In the genomic region with DNA sequence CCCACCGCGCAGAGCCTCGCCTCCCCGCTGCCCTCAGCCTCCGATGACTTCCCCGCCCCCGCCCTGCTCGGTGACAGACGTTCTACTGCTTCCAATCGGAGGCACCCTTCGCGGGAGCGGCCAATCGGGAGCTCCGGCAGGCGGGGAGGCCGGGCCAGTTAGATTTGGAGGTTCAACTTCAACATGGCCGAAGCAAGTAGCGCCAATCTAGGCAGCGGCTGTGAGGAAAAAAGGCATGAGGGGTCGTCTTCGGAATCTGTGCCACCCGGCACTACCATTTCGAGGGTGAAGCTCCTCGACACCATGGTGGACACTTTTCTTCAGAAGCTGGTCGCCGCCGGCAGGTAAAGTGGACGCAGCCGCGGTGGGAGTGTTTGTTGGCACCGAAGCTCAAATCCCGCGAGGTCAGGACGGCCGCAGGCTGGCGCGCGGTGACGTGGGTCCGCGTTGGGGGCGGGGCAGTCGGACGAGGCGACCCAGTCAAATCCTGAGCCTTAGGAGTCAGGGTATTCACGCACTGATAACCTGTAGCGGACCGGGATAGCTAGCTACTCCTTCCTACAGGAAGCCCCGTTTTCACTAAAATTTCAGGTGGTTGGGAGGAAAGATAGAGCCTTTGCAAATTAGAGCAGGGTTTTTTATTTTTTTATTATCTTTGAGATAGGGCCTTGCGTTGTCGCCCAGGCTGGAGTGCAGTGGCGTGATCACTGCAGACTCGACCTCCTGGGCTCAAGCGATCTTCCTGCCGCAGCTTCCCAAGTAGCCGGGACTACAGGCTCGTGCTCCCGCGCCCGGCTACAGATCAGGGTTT, we compare ENCODE assay signal across 8 cellular contexts. TPM values are rescaled to one million over a fixed set of nuclear protein-coding genes. Genes with fewer than 3 reads are reported as not detected.
DNase-seq lines count a peak whose midpoint lies in the region; ATAC-seq lines count a peak whose summit lies in the region.

A gene with protein sequence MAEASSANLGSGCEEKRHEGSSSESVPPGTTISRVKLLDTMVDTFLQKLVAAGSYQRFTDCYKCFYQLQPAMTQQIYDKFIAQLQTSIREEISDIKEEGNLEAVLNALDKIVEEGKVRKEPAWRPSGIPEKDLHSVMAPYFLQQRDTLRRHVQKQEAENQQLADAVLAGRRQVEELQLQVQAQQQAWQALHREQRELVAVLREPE (plus strand): TSS at position 175 of the 811 bp plus-strand sequence. CDS start 9 bp downstream, at position 184.

- peaks cover 14 to 23% (median 15%) of the 10 kb centered on the region in 3 donors for H3K4me1 Mint-ChIP-seq in IgD-negative memory B cell

- DNase-seq in DMS 273 (lab: John Stamatoyannopoulos, UW; ENCODE audit: unreplicated experiment) = peak; percentile 99
- peak; percentile 98 for DNase-seq in OCI-M1 (lab: John Stamatoyannopoulos, UW)
- DNase-seq in activated T-cell treated with anti-CD3 and anti-CD28 coated beads for 24 hours (ENCODE audit: low read depth) = peak; percentile 93
- peak; percentile 100 for DNase-seq in epidermal melanocyte (ENCODE audit: insufficient read length, low spot score)
- peak; percentile 96 for DNase-seq in middle frontal gyrus (ENCODE audit: extremely low spot score, low spot score)
- DNase-seq in stimulated activated CD8-positive, alpha-beta memory T cell treated with anti-CD3 and anti-CD28 coated beads, Interleukin-2, amount 100 ng/mL, for 1 hour (ENCODE audit: low read depth in 2 of 2) = peak; percentile 88 to 91

- H3K9me3 Mint-ChIP-seq in IgD-negative memory B cell = no peaks in the 10 kb centered on the region

- H3K36me3 Mint-ChIP-seq in IgD-negative memory B cell = peaks cover 5% of the 10 kb centered on the region

- peak within 1 kb of the TSS; percentile 94 to 99 (median 99) for H3K4me3 Mint-ChIP-seq in IgD-negative memory B cell

- no peaks in the 10 kb centered on the region for H3K27me3 Mint-ChIP-seq in IgD-negative memory B cell

- H3K27ac Mint-ChIP-seq in IgD-negative memory B cell = peak within 1 kb of the TSS; percentile 97 to 99 (median 99)

- ATAC-seq in GM21528 (IDR thresholded peaks at IDR 0.05; ENCODE audit: low FRiP score, unreplicated experiment) = peak; percentile 87

RNA-seq across cellular contexts. Expression of the gene that starts here (rescaled TPM):
- polyA plus RNA-seq in IgD-negative memory B cell = 87.0 TPM

Comparison
In these comparisons a context has a peak if more than half of its experiments do, and no peak if none do; other contexts are left out.
1. Peak in every context shown above with its lines: DNase-seq and ATAC-seq.